In genomic region chr10:13346280-13346819, GRCh38 we compare ENCODE assay signal across 8 cellular contexts. TPM values are rescaled to one million over a fixed set of nuclear protein-coding genes. Genes with fewer than 3 reads are reported as not detected.
DNase-seq lines count a peak whose midpoint lies in the region; ATAC-seq lines count a peak whose summit lies in the region.

No MANE protein-coding gene starts in this region.

- H3K27me3 ChIP-seq in SJSA1 (replicated peaks), result no peaks in the 10 kb centered on the region; the same call in 1 of the 2 replicates
- peaks cover 15% of the 10 kb centered on the region for H3K27me3 ChIP-seq in trophoblast cell (ENCODE audit: insufficient read depth, low read length)

- H3K9me3 ChIP-seq in SJSA1 (replicated peaks), result peaks cover 2% of the 10 kb centered on the region; the same call in 1 of the 2 replicates
- H3K9me3 ChIP-seq in trophoblast cell (ENCODE audit: insufficient read depth, low read depth, low read length), result no peaks in the 10 kb centered on the region

- ATAC-seq in GM19397 (IDR thresholded peaks at IDR 0.05; ENCODE audit: unreplicated experiment) (no peak), HG03159 (IDR thresholded peaks at IDR 0.05; ENCODE audit: unreplicated experiment) (no peak)

- DNase-seq in DMS79 treated with DMSO at 0.1 percent for 48 hours (lab: John Stamatoyannopoulos, UW) (peak; percentile 8), DMS79 (lab: John Stamatoyannopoulos, UW) (no peak), SJSA1 (ENCODE audit: low read depth in 1 of 2, low spot score in 2 of 2) (peak; percentile 39 to 48), fibroblast of gingiva (ENCODE audit: low read depth) (peak; percentile 58), trophoblast cell (peak in 1 of 2 donors; percentile 30), midbrain (lab: John Stamatoyannopoulos, UW) (no peak)

- peak overlapping the region; percentile 85 for H3K4me2 ChIP-seq in trophoblast cell (ENCODE audit: low read length)

- peak overlapping the region; percentile 91; the same call in 1 of the 2 replicates for H3K27ac ChIP-seq in SJSA1
- H3K27ac ChIP-seq in trophoblast cell (ENCODE audit: low read depth, low read length), result no peak overlapping the region

- H3K9ac ChIP-seq in trophoblast cell (ENCODE audit: low read length), result no peak overlapping the region

- H2BK5ac ChIP-seq in trophoblast cell (ENCODE audit: low read depth, low read length, poor library complexity), result no peak overlapping the region

- H3K36me3 ChIP-seq in SJSA1 (peaks cover 27% of the 10 kb centered on the region), trophoblast cell (ENCODE audit: control insufficient read depth in 1 of 2, insufficient read depth in 2 of 2, low read length in 2 of 2) (peaks cover 0 to 5% of the 10 kb centered on the region in 2 experiments)

- no peak overlapping the region for H2BK12ac ChIP-seq in trophoblast cell (ENCODE audit: low read length)

- no CpG with 5 or more reads among the region's 17 CpGs for WGBS in trophoblast cell (ENCODE audit: extremely low coverage, insufficient coverage, insufficient read length)

- H4K91ac ChIP-seq in trophoblast cell (ENCODE audit: low read depth, low read length), result no peak overlapping the region

- H2AK5ac ChIP-seq in trophoblast cell (ENCODE audit: low read length), result no peak overlapping the region

- H3K23ac ChIP-seq in trophoblast cell (ENCODE audit: low read length), result no peak overlapping the region

- no peak overlapping the region for H2BK120ac ChIP-seq in trophoblast cell (ENCODE audit: insufficient read depth, low read length, poor library complexity)

- no peak overlapping the region for H3K14ac ChIP-seq in trophoblast cell (ENCODE audit: low read length)

- peak overlapping the region; percentile 96 for H3K4me3 ChIP-seq in SJSA1
- no peak overlapping the region for H3K4me3 ChIP-seq in trophoblast cell (ENCODE audit: low read depth, low read length)

- H3K18ac ChIP-seq in trophoblast cell (ENCODE audit: low read length), result no peak overlapping the region

- no peak overlapping the region for H2AFZ ChIP-seq in trophoblast cell (ENCODE audit: insufficient read depth, low read length, poor library complexity)

- peaks cover 15% of the 10 kb centered on the region for H3K79me2 ChIP-seq in trophoblast cell (ENCODE audit: control insufficient read depth, insufficient read depth, low read length, poor library complexity)

- H3K79me1 ChIP-seq in trophoblast cell (ENCODE audit: low read length), result peaks cover 12% of the 10 kb centered on the region

- no peak overlapping the region for H3K4ac ChIP-seq in trophoblast cell (ENCODE audit: low read depth, low read length)

- peak overlapping the region; percentile 11 for H4K8ac ChIP-seq in trophoblast cell (ENCODE audit: low read depth, low read length)

- H3K4me1 ChIP-seq in SJSA1 (replicated peaks), result peaks cover 20% of the 10 kb centered on the region
- peaks cover 7 to 11% of the 10 kb centered on the region in 2 experiments for H3K4me1 ChIP-seq in trophoblast cell (ENCODE audit: control insufficient read depth in 1 of 2, insufficient read depth in 2 of 2, low read length in 2 of 2)

- H4K12ac ChIP-seq in trophoblast cell (ENCODE audit: low read depth, low read length), result no peak overlapping the region

RNA-seq across cellular contexts. Expression of gene SEPHS1, which starts 1.7 kb away (rescaled TPM):
- 34.5 and 77.1 TPM in 2 replicates for total RNA-seq in SJSA1 (2014; rRNA removed; shearing (Covaris generic))
- 44.4 and 44.6 TPM in 2 replicates for polyA plus RNA-seq in trophoblast cell (2013)

RNA-seq across cellular contexts. Expression of gene PHYH, which starts 46.5 kb away (rescaled TPM):
- total RNA-seq in SJSA1 (2014; rRNA removed; shearing (Covaris generic)), result 9.9 and 11.1 TPM in 2 replicates
- 14.8 and 15.9 TPM in 2 replicates for polyA plus RNA-seq in trophoblast cell (2013)

Comparison
In these comparisons a context has a peak if more than half of its experiments do, and no peak if none do; other contexts are left out.
1. DNase-seq: peak in DMS79 treated with DMSO at 0.1 percent for 48 hours (single experiment), SJSA1 (2 of 2) and fibroblast of gingiva (single experiment); none in DMS79 (single experiment) and midbrain (single experiment).